ENCODE assay signal across 8 cellular contexts in the genomic region with DNA sequence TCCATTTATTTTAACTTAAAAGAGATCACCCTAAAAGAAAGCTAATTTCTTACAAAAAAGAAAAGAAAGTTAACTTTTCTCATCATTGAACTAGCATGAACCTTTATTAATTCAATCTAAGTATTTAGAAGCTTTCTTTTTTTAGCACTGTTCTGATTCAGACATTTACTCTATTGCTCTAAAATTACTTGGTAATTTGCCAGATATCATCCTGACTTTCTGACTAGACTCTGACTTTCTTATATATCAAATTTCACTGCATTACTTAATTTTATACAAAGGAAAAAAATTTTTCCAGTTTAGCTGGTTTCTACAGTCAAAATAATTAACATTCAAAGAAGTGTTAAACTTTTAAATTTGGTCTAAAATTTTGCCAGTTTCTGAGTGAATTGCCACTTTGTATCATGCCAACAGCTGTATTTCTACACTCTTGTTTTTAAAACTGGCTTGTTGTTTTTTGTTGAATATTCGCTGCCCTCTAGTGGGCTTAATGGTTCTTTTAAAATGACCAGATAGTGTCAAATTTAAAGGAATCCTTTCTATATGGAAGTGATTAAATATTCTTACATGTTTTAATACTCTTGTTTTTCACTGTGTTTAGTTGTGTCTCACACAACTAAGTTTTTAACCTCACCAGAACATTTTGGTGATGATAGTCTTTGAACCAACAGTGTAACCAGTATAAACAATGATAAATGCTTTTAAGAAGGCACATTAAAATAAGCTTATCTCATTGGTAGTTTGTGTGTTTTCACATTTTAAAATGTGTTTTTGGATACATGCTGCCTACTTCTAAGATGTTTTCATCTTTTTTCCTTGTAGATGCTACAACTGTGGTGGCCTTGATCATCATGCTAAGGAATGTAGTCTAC.
A peak's percentile ranks its signal among the peaks of the same experiment; 100 is the strongest.
DNase-seq lines count a peak whose midpoint lies in the region; ATAC-seq, FAIRE-seq and TF ChIP-seq lines count a peak whose summit lies in the region.

No MANE protein-coding gene starts in this region.

- H3K36me3 ChIP-seq in K562 (ENCODE audit: control insufficient read depth, insufficient read depth, low read length) (peaks cover 33% of the 10 kb centered on the region), mesendoderm (ENCODE audit: control insufficient read depth, insufficient read depth, low read length) (no peaks in the 10 kb centered on the region), suprapubic skin (no peaks in the 10 kb centered on the region)

- H3K4me2 ChIP-seq in A549 (peak overlapping the region; percentile 35; the same call in 2 of the 3 replicates), K562 (ENCODE audit: insufficient read depth, low read length) (no peak overlapping the region), mesendoderm (ENCODE audit: low read length) (no peak overlapping the region)

- intact Hi-C loops in K562 (cut with micrococcal nuclease), result loop anchor here (1.0 to 5.0 kb wide), 6 partner anchors 82 to 551 kb away; no protein-coding TSS in a partner anchor

- TF ChIP-seq EP300 in A549 (IDR thresholded peaks at IDR 0.05) (no peak), K562 (IDR thresholded peaks at IDR 0.05; ENCODE audit: low read length) (no peak), suprapubic skin (IDR thresholded peaks at IDR 0.05) (no peak)

- H3K9me1 ChIP-seq in K562 (ENCODE audit: control insufficient read depth, insufficient read depth, low read length), result no peaks in the 10 kb centered on the region

- no peaks in the 10 kb centered on the region for H4K20me1 ChIP-seq in K562 (replicated peaks; ENCODE audit: control insufficient read depth, insufficient read depth, low read length)

- H3K79me1 ChIP-seq in mesendoderm (ENCODE audit: low read length), result peaks cover 1% of the 10 kb centered on the region

- no peak overlapping the region for H3K23ac ChIP-seq in mesendoderm (ENCODE audit: low read length)

- TF ChIP-seq POLR2A in A549 (IDR thresholded peaks at IDR 0.05; ENCODE audit: low read length) (no peak), K562 (conservative IDR thresholded peaks at IDR 0.05) (no peak), suprapubic skin (IDR thresholded peaks at IDR 0.05) (no peak)

- POLR2A ChIA-PET in A549 (lab: Yijun Ruan, JAX), result no interaction called here
- POLR2A ChIA-PET in K562 (lab: Yijun Ruan, JAX), result interaction anchor here (0.8 to 1.5 kb wide), 2 partner anchors 12 to 121 kb away, joined by 3 to 4 read pairs; a partner anchor contains a TSS

- no peak overlapping the region for H2AFZ ChIP-seq in K562 (ENCODE audit: low read depth, low read length)

- ATAC-seq in A549, result peak; percentile 50 to 73; a peak in 5 of 6 replicates
- ATAC-seq in K562, result peak; percentile 74
- ATAC-seq in HG03045 (IDR thresholded peaks at IDR 0.05; ENCODE audit: unreplicated experiment), result no peak

- no peak overlapping the region for H4K8ac ChIP-seq in mesendoderm (ENCODE audit: low read depth, low read length)

- peak; percentile 21 to 51 for DNase-seq in A549 (ENCODE audit: low read depth in 1 of 2, low spot score in 1 of 2)
- peak; percentile 19 for DNase-seq in NCI-H2171 (lab: John Stamatoyannopoulos, UW)
- DNase-seq in K562 (ENCODE audit: extremely low read depth in 1 of 4, low spot score in 3 of 4), result peak; percentile 21 to 59 (median 23)
- DNase-seq in mesendoderm, result peak; percentile 54
- DNase-seq in OCI-M2 (lab: John Stamatoyannopoulos, UW; ENCODE audit: unreplicated experiment), result no peak
- no peak for DNase-seq in suprapubic skin (ENCODE audit: low spot score in 2 of 2)

- no peak overlapping the region for H2BK120ac ChIP-seq in mesendoderm (ENCODE audit: low read depth, low read length)

- no TSS peak for BruUV-seq in K562 (replicated peaks; lab: Mats Ljungman, UMichigan)

- no peak overlapping the region for H3K18ac ChIP-seq in mesendoderm (ENCODE audit: low read length)

- H3K79me2 ChIP-seq in K562 (ENCODE audit: control insufficient read depth, insufficient read depth, low read length) (peaks cover 8% of the 10 kb centered on the region; the same call in 2 of the 3 replicates), mesendoderm (ENCODE audit: control insufficient read depth, insufficient read depth, low read length) (no peaks in the 10 kb centered on the region)

- H3K56ac ChIP-seq in mesendoderm (ENCODE audit: low read length), result no peak overlapping the region

- no peak overlapping the region for H4K5ac ChIP-seq in mesendoderm (ENCODE audit: low read length)

- H3K4me3 ChIP-seq in A549, result no peak overlapping the region
- no peak overlapping the region for H3K4me3 ChIP-seq in K562
- H3K4me3 ChIP-seq in mesendoderm (ENCODE audit: low read length), result no peak overlapping the region
- no peak overlapping the region for H3K4me3 ChIP-seq in suprapubic skin

- H3K9me3 ChIP-seq in A549 (no peaks in the 10 kb centered on the region), K562 (replicated peaks; ENCODE audit: control insufficient read depth, insufficient read depth, low read depth, low read length) (no peaks in the 10 kb centered on the region), suprapubic skin (no peaks in the 10 kb centered on the region)

- H3K4ac ChIP-seq in mesendoderm (ENCODE audit: low read depth, low read length), result no peak overlapping the region

- no peak for FAIRE-seq in A549 (lab: Jason Lieb, UNC)
- FAIRE-seq in K562 (lab: Jason Lieb, UNC), result peak; percentile 61

- H3K27ac ChIP-seq in A549 (peak overlapping the region in 1 of 2 experiments; percentile 46; a peak in 1 of 6 replicates), K562 (ENCODE audit: extremely low read depth, low read depth, low read length) (no peak overlapping the region), mesendoderm (ENCODE audit: low read depth, low read length) (no peak overlapping the region), suprapubic skin (no peak overlapping the region)

- WGBS in A549 (ENCODE audit: missing lambda C conversion rate), result 0% methylated on average over 1 of the region's 1 CpG
- WGBS in K562 (ENCODE audit: insufficient coverage, low coverage, missing lambda C conversion rate), result 0% methylated on average over 1 of the region's 1 CpG
- no CpG with 5 or more reads among the region's 1 CpG for WGBS in mesendoderm (ENCODE audit: extremely low coverage, insufficient coverage, low lambda C conversion rate)
- 2% methylated on average over 1 of the region's 1 CpG for WGBS in suprapubic skin

- H3K27me3 ChIP-seq in K562 (ENCODE audit: control insufficient read depth in 2 of 2, insufficient read depth in 2 of 2, low read length in 2 of 2), result no peaks in the 10 kb centered on the region
- no peaks in the 10 kb centered on the region for H3K27me3 ChIP-seq in mesendoderm (ENCODE audit: insufficient read depth, low read length, poor library complexity)
- peaks cover 6% of the 10 kb centered on the region for H3K27me3 ChIP-seq in suprapubic skin

- CTCF ChIA-PET in A549 (lab: Yijun Ruan, JAX), result interaction anchor here (0.8 to 4.8 kb wide), 28 partner anchors 9 to 395 kb away, joined by 3 to 35 read pairs (median 4); a partner anchor contains a TSS
- CTCF ChIA-PET in K562 (lab: Yijun Ruan, JAX; ENCODE audit: low intra/inter-chr PET ratio), result interaction anchor here (0.7 to 3.9 kb wide), 5 partner anchors 82 to 395 kb away, joined by 3 to 43 read pairs (median 11); no protein-coding TSS in a partner anchor

- H2BK15ac ChIP-seq in mesendoderm (replicated peaks; ENCODE audit: low read depth), result no peak overlapping the region

- peak; percentile 71 for TF ChIP-seq CTCF in A549 (IDR thresholded peaks at IDR 0.05)
- peak; percentile 24 for TF ChIP-seq CTCF in GM12873 (IDR thresholded peaks at IDR 0.05; ENCODE audit: insufficient read depth, low read depth, low read length, missing control alignments)
- TF ChIP-seq CTCF in K562 (IDR thresholded peaks at IDR 0.05 in 2 of 3, conservative IDR thresholded peaks at IDR 0.05 in 1 of 3; ENCODE audit: insufficient read depth in 2 of 3, low read depth in 1 of 3, low read length in 3 of 3), result peak; percentile 42 to 75 (median 50); a peak in 3 of 6 replicates
- peak in 1 of 2 donors; percentile 8 for TF ChIP-seq CTCF in suprapubic skin (IDR thresholded peaks at IDR 0.05)

- in situ Hi-C loops in K562 (cut with MboI), result loop anchor here (5.0 to 10.0 kb wide), 2 partner anchors 136 to 293 kb away; no protein-coding TSS in a partner anchor

- H2BK5ac ChIP-seq in mesendoderm (ENCODE audit: low read length), result no peak overlapping the region

- H3K4me1 ChIP-seq in A549 (peaks cover 31% of the 10 kb centered on the region), K562 (replicated peaks in 1 of 2; ENCODE audit: control insufficient read depth in 2 of 2, insufficient read depth in 2 of 2, low read length in 2 of 2) (0 out of 5 replicates have a peak, but pooled peaks cover 0 to under 1% of the 10 kb centered on the region in 2 experiments), mesendoderm (ENCODE audit: control insufficient read depth, low read depth, low read length) (no peaks in the 10 kb centered on the region), suprapubic skin (no peaks in the 10 kb centered on the region)

- peak; percentile 73 to 83 for TF ChIP-seq RAD21 in A549 (conservative IDR thresholded peaks at IDR 0.05 in 1 of 2, IDR thresholded peaks at IDR 0.05 in 1 of 2)
- peak; percentile 88 to 90 for TF ChIP-seq RAD21 in K562 (CRISPR knock-in tag; conservative IDR thresholded peaks at IDR 0.05 in 1 of 2, IDR thresholded peaks at IDR 0.05 in 1 of 2)

- no peak overlapping the region for H2AK5ac ChIP-seq in mesendoderm (ENCODE audit: low read length)

- no peak overlapping the region for H3K9ac ChIP-seq in K562 (ENCODE audit: insufficient read depth in 1 of 2, low read depth in 2 of 2, low read length in 2 of 2)
- no peak overlapping the region for H3K9ac ChIP-seq in mesendoderm (ENCODE audit: low read length)

TF ChIP-seq in A549, 52 proteins besides CTCF, POLR2A, EP300 and RAD21:
- TF ChIP-seq SMC3 (IDR thresholded peaks at IDR 0.05) (peak; percentile 85), BHLHE40 (IDR thresholded peaks at IDR 0.05; ENCODE audit: low read depth, low read length) (no peak)

TF ChIP-seq in K562, 482 proteins besides CTCF, POLR2A, EP300 and RAD21 (continues in another document):
- TF ChIP-seq FOXK2 (conservative IDR thresholded peaks at IDR 0.05 in 1 of 2, IDR thresholded peaks at IDR 0.05 in 1 of 2; ENCODE audit: low read depth in 2 of 2) (peak in 1 of 2 experiments; percentile 46; a peak in 1 of 4 replicates), TEAD1 (CRISPR knock-in tag; IDR thresholded peaks at IDR 0.05) (no peak), NR2C1 (IDR thresholded peaks at IDR 0.05) (no peak), NR2C1 (tag; IDR thresholded peaks at IDR 0.05) (no peak), CBFA2T3 (IDR thresholded peaks at IDR 0.05) (no peak)
- TF ChIP-seq, protein P1, sequence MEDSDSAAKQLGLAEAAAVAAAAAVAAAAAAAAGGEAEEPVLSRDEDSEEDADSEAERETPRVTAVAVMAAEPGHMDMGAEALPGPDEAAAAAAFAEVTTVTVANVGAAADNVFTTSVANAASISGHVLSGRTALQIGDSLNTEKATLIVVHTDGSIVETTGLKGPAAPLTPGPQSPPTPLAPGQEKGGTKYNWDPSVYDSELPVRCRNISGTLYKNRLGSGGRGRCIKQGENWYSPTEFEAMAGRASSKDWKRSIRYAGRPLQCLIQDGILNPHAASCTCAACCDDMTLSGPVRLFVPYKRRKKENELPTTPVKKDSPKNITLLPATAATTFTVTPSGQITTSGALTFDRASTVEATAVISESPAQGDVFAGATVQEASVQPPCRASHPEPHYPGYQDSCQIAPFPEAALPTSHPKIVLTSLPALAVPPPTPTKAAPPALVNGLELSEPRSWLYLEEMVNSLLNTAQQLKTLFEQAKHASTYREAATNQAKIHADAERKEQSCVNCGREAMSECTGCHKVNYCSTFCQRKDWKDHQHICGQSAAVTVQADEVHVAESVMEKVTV (CRISPR knock-in tag; IDR thresholded peaks at IDR 0.05), result peak; percentile 69

Comparison
In these comparisons a context has a peak if more than half of its experiments do, and no peak if none do; other contexts are left out.
1. DNase-seq: peak in A549 (2 of 2), NCI-H2171 (single experiment), K562 (4 of 4) and mesendoderm (single experiment); none in OCI-M2 (single experiment) and suprapubic skin (0 of 2).